Comparison of ENCODE assay signal across 8 cellular contexts in genomic region chr9:124869986-124870560, GRCh38. TPM values are rescaled to one million over a fixed set of nuclear protein-coding genes. Genes with fewer than 3 reads are reported as not detected.
DNase-seq lines count a peak whose midpoint lies in the region; ATAC-seq and TF ChIP-seq lines count a peak whose summit lies in the region.

No MANE protein-coding gene starts in this region.

- peaks cover 56% of the 10 kb centered on the region for H3K4me1 ChIP-seq in OCI-LY7 (ENCODE audit: insufficient read depth, low read length, poor library complexity, severe bottlenecking)
- peaks cover 53 to 57% of the 10 kb centered on the region in 2 donors for H3K4me1 ChIP-seq in gastrocnemius medialis

- ATAC-seq in GM18505 (IDR thresholded peaks at IDR 0.05; ENCODE audit: unreplicated experiment) (no peak), HG02610 (IDR thresholded peaks at IDR 0.05; ENCODE audit: unreplicated experiment) (peak; percentile 55), gastrocnemius medialis (no peak)

- H3K79me2 ChIP-seq in OCI-LY7 (ENCODE audit: insufficient read depth, low read depth, low read length), result peaks cover 75% of the 10 kb centered on the region

- CTCF ChIA-PET in OCI-LY7 (lab: Charles Lee; ENCODE audit: unreplicated experiment), result interaction anchor here (0.7 kb wide), 1 partner anchor 30 kb away, joined by 3 read pairs; no protein-coding TSS in a partner anchor

- intact Hi-C loops in OCI-LY7 (cut with micrococcal nuclease; ENCODE audit: unreplicated experiment) (loop anchor here (2.0 to 5.0 kb wide), 3 partner anchors 71 to 372 kb away; partner anchors contain the start of genes GOLGA1, HSPA5 and SCAI), gastrocnemius medialis (cut with DNase I; ENCODE audit: low total_unique reads) (loop anchor here (1.0 to 10.0 kb wide), 4 partner anchors 71 to 315 kb away; partner anchors contain the start of genes GOLGA1, PPP6C and SCAI)

- TF ChIP-seq POLR2A in GM18505 (IDR thresholded peaks at IDR 0.05; ENCODE audit: borderline replicate concordance, extremely low read depth, insufficient read depth, insufficient read length) (peak; percentile 66), gastrocnemius medialis (IDR thresholded peaks at IDR 0.05) (no peak)

- in situ Hi-C loops in gastrocnemius medialis (cut with MboI; ENCODE audit: low sequenced_read_pairs in 4 of 4), result loop anchor here in 1 of 4 donors (5.0 kb wide), 1 partner anchor 67 kb away; no protein-coding TSS in a partner anchor

- DNase-seq in OCI-LY7 (ENCODE audit: low spot score) (peak; percentile 84), glomerular visceral epithelial cell (ENCODE audit: extremely low spot score) (peak; percentile 47), gastrocnemius medialis (no peak), NCI-H187 (lab: John Stamatoyannopoulos, UW) (no peak), DMS79 treated with DMSO at 0.1 percent for 48 hours (lab: John Stamatoyannopoulos, UW) (no peak)
- DNase-seq in activated T-helper 1 cell treated with anti-CD3 and anti-CD28 coated beads, Interleukin-2, amount 50 U/mL, for 16 hours (ENCODE audit: low read depth in 1 of 2, low spot score in 1 of 2), result peak; percentile 41 to 79

- H3K9me3 ChIP-seq in OCI-LY7 (ENCODE audit: low read length), result no peaks in the 10 kb centered on the region
- H3K9me3 ChIP-seq in gastrocnemius medialis, result no peaks in the 10 kb centered on the region

- H3K4me3 ChIP-seq in OCI-LY7 (ENCODE audit: low read depth, low read length, poor library complexity, severe bottlenecking) (peak overlapping the region; percentile 79), gastrocnemius medialis (peak overlapping the region; percentile 80 to 100 (median 88))

- POLR2A ChIA-PET in OCI-LY7 (lab: Charles Lee), result interaction anchor here (0.6 to 1.9 kb wide), 6 partner anchors 10 to 970 kb away, joined by 3 to 4 read pairs (median 4); no protein-coding TSS in a partner anchor

- no peak for TF ChIP-seq CTCF in OCI-LY7 (conservative IDR thresholded peaks at IDR 0.05; ENCODE audit: low read length)
- TF ChIP-seq CTCF in gastrocnemius medialis (IDR thresholded peaks at IDR 0.05 in 4 of 5, conservative IDR thresholded peaks at IDR 0.05 in 1 of 5), result no peak

- H4K20me1 ChIP-seq in OCI-LY7 (ENCODE audit: insufficient read depth, low read length), result peaks cover 36% of the 10 kb centered on the region

- H2AFZ ChIP-seq in OCI-LY7 (ENCODE audit: low read length), result no peak overlapping the region

- H3K27me3 ChIP-seq in gastrocnemius medialis, result no peaks in the 10 kb centered on the region

- peak overlapping the region; percentile 88 for H3K27ac ChIP-seq in OCI-LY7 (ENCODE audit: low read depth, low read length, poor library complexity, severe bottlenecking)
- peak overlapping the region; percentile 93 to 100 (median 96) for H3K27ac ChIP-seq in gastrocnemius medialis

- H3K9me2 ChIP-seq in OCI-LY7 (ENCODE audit: insufficient read depth, low read length), result no peaks in the 10 kb centered on the region

- H3K4me2 ChIP-seq in OCI-LY7 (ENCODE audit: low read length), result peak overlapping the region; percentile 95

- H3K36me3 ChIP-seq in OCI-LY7 (ENCODE audit: insufficient read depth, low read length) (peaks cover 52% of the 10 kb centered on the region), gastrocnemius medialis (peaks cover 0 to 8% of the 10 kb centered on the region in 2 donors)

- BruUV-seq in OCI-LY7 (replicated peaks; lab: Mats Ljungman, UMichigan), result TSS peak; percentile 68

RNA-seq across cellular contexts. Expression of gene ARPC5L, which starts 8.1 kb away (rescaled TPM):
- total RNA-seq in OCI-LY7 (2014; rRNA removed; shearing (Covaris generic)), result 70.0 and 74.0 TPM in 2 replicates
- total RNA-seq in OCI-LY7 (2022) (91.5 and 107 TPM in 2 replicates), gastrocnemius medialis (10 to 100 TPM; 28.9 to 47.1 (median 29.2) TPM)

RNA-seq across cellular contexts. Expression of gene RPL35, which starts 8.3 kb away (rescaled TPM):
- 4,825 and 6,190 TPM in 2 replicates for total RNA-seq in OCI-LY7 (2014; rRNA removed; shearing (Covaris generic))
- total RNA-seq in OCI-LY7 (2022) (1,679 and 1,713 TPM in 2 replicates), gastrocnemius medialis (1,000 to 10,000 TPM; 2,099 to 2,608 (median 2,478) TPM)

RNA-seq across cellular contexts. Expression of gene WDR38, which starts 16.8 kb away (rescaled TPM):
- total RNA-seq in OCI-LY7 (2014; rRNA removed; shearing (Covaris generic)), result not detected in 2 replicates
- total RNA-seq in OCI-LY7 (2022) (not detected in 2 replicates), gastrocnemius medialis (not detected)

Comparison
In these comparisons a context has a peak if more than half of its experiments do, and no peak if none do; other contexts are left out.
1. DNase-seq: peak in OCI-LY7 (single experiment), activated T-helper 1 cell treated with anti-CD3 and anti-CD28 coated beads, Interleukin-2, amount 50 U/mL, for 16 hours (2 of 2) and glomerular visceral epithelial cell (single experiment); none in gastrocnemius medialis (0 of 2), NCI-H187 (0 of 2) and DMS79 treated with DMSO at 0.1 percent for 48 hours (single experiment).